17 cellular contexts compared by ENCODE assay signal in genomic region chr9:908806-909205, GRCh38.
"Had no signal": no experiment of that assay in that cellular context is flagged by ENCODE, and none has a peak within 500 bp of the region (broad histone marks: within the 10 kb centered on the region; RNA-seq: fewer than 3 reads in every experiment).

No MANE protein-coding gene starts in this region.

- H3K27ac ChIP-seq: cardiac muscle cell, esophagus muscularis mucosa, gastroesophageal sphincter, heart left ventricle, neutrophil, sigmoid colon had no signal

- H3K36me3 Mint-ChIP-seq: activated CD4-positive, alpha-beta memory T cell treated with anti-CD3 and anti-CD28 coated beads for 36 hours; activated naive CD8-positive, alpha-beta T cell treated with anti-CD3 and anti-CD28 coated beads for 36 hours; memory B cell; naive thymus-derived CD4-positive, alpha-beta T cell; stimulated activated naive B cell treated with anti-CD40 and anti-IgM and Interleukin-4, amounts not matched to agents 10 μg/mL and 1 μg/mL and 100 μg/mL, for 72 hours had no signal

- H3K36me3 ChIP-seq: cardiac muscle cell, esophagus muscularis mucosa, gastroesophageal sphincter, heart left ventricle, neutrophil, sigmoid colon had no signal

- H3K4me1 ChIP-seq: esophagus muscularis mucosa, gastroesophageal sphincter, heart left ventricle, sigmoid colon had no signal

- H3K4me3 Mint-ChIP-seq: activated CD4-positive, alpha-beta memory T cell treated with anti-CD3 and anti-CD28 coated beads for 36 hours; activated CD4-positive, alpha-beta T cell treated with anti-CD3 and anti-CD28 coated beads for 36 hours; activated naive CD8-positive, alpha-beta T cell treated with anti-CD3 and anti-CD28 coated beads for 36 hours; dendritic cell treated with granulocyte-macrophage colony-stimulating factor and Interleukin-4, amounts not matched to agents 40 ng/mL and 50 ng/mL, for 4 days; immature natural killer cell; memory B cell; naive thymus-derived CD4-positive, alpha-beta T cell; stimulated activated naive B cell treated with anti-CD40 and anti-IgM and Interleukin-4, amounts not matched to agents 10 μg/mL and 1 μg/mL and 100 μg/mL, for 72 hours had no signal

- H3K9me3 Mint-ChIP-seq: activated CD4-positive, alpha-beta memory T cell treated with anti-CD3 and anti-CD28 coated beads for 36 hours; activated naive CD8-positive, alpha-beta T cell treated with anti-CD3 and anti-CD28 coated beads for 36 hours; dendritic cell treated with granulocyte-macrophage colony-stimulating factor and Interleukin-4, amounts not matched to agents 40 ng/mL and 50 ng/mL, for 4 days; immature natural killer cell; memory B cell; naive thymus-derived CD4-positive, alpha-beta T cell; stimulated activated naive B cell treated with anti-CD40 and anti-IgM and Interleukin-4, amounts not matched to agents 10 μg/mL and 1 μg/mL and 100 μg/mL, for 72 hours had no signal

- H3K9me3 ChIP-seq: esophagus muscularis mucosa, gastroesophageal sphincter, heart left ventricle, neutrophil, sigmoid colon had no signal

- ATAC-seq: activated CD4-positive, alpha-beta T cell treated with anti-CD3 and anti-CD28 coated beads for 36 hours; gastroesophageal sphincter; heart left ventricle; naive thymus-derived CD4-positive, alpha-beta T cell; stimulated activated naive B cell treated with anti-CD40 and anti-IgM and Interleukin-4, amounts not matched to agents 10 μg/mL and 1 μg/mL and 100 μg/mL, for 72 hours had no signal

- H3K4me1 Mint-ChIP-seq: activated CD4-positive, alpha-beta T cell treated with anti-CD3 and anti-CD28 coated beads for 36 hours; activated naive CD8-positive, alpha-beta T cell treated with anti-CD3 and anti-CD28 coated beads for 36 hours; immature natural killer cell; stimulated activated naive B cell treated with anti-CD40 and anti-IgM and Interleukin-4, amounts not matched to agents 10 μg/mL and 1 μg/mL and 100 μg/mL, for 72 hours had no signal

- H3K4me3 ChIP-seq: cardiac muscle cell, esophagus muscularis mucosa, gastroesophageal sphincter, heart left ventricle, sigmoid colon had no signal

- DNase-seq: activated CD4-positive, alpha-beta memory T cell treated with anti-CD3 and anti-CD28 coated beads for 36 hours; activated CD4-positive, alpha-beta T cell treated with anti-CD3 and anti-CD28 coated beads for 36 hours; activated naive CD8-positive, alpha-beta T cell treated with anti-CD3 and anti-CD28 coated beads for 36 hours; activated T-cell treated with anti-CD3 and anti-CD28 coated beads for 4 hours; amniotic stem cell; effector CD8-positive, alpha-beta T cell; heart left ventricle; immature natural killer cell; naive thymus-derived CD4-positive, alpha-beta T cell; sigmoid colon; stimulated activated naive B cell treated with anti-CD40 and anti-IgM and Interleukin-4, amounts not matched to agents 10 μg/mL and 1 μg/mL and 100 μg/mL, for 72 hours had no signal

- H3K27ac Mint-ChIP-seq: activated CD4-positive, alpha-beta memory T cell treated with anti-CD3 and anti-CD28 coated beads for 36 hours; activated CD4-positive, alpha-beta T cell treated with anti-CD3 and anti-CD28 coated beads for 36 hours; activated naive CD8-positive, alpha-beta T cell treated with anti-CD3 and anti-CD28 coated beads for 36 hours; dendritic cell treated with granulocyte-macrophage colony-stimulating factor and Interleukin-4, amounts not matched to agents 40 ng/mL and 50 ng/mL, for 4 days; immature natural killer cell; memory B cell; naive thymus-derived CD4-positive, alpha-beta T cell; stimulated activated naive B cell treated with anti-CD40 and anti-IgM and Interleukin-4, amounts not matched to agents 10 μg/mL and 1 μg/mL and 100 μg/mL, for 72 hours had no signal
